ENCODE assay signal across 35 cellular contexts in the genomic region with DNA sequence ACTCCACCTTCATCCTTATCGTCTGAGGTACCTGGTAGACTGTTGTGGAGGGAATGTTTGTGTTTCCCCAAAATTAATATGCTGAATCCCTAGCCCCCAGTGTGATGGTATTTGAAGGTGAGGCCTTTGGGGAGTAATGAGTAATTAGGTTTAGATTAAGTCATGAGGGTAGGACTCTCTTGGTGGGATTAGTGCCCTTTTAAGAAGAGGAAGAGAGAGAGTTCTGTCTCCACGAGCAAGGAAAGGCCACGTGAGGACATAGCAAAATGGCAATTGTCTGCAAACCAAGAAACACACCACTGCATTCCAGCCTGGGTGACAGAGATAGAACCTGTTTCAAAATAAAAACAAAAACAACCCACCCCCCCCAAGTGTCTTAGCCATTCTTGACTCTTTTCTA.
"Had no signal": no experiment of that assay in that cellular context is flagged by ENCODE, and none has a peak within 500 bp of the region (broad histone marks: within the 10 kb centered on the region; RNA-seq: fewer than 3 reads in every experiment).

No MANE protein-coding gene starts in this region.

- ATAC-seq: activated naive CD4-positive, alpha-beta T cell treated with anti-CD3 and anti-CD28 coated beads, Interleukin-2, amount 50 U/mL, for 72 hours; activated naive CD8-positive, alpha-beta T cell treated with anti-CD3 and anti-CD28 coated beads, Interleukin-2, amount 50 U/mL, for 24 hours; activated T-cell treated with anti-CD3 and anti-CD28 coated beads, Interleukin-2, amount 50 U/mL, for 4 hours; activated T-cell treated with anti-CD3 and anti-CD28 coated beads, Interleukin-2, amount 50 U/mL, for 72 hours; activated T-helper 17 cell treated with anti-CD3 and anti-CD28 coated beads, Interleukin-2, amount 50 U/mL, for 72 hours; body of pancreas had no signal

- DNase-seq: activated effector memory CD4-positive, alpha-beta T cell treated with anti-CD3 and anti-CD28 coated beads, Interleukin-2, amount 50 U/mL, for 16 hours; activated effector memory CD4-positive, alpha-beta T cell treated with Interleukin-2 at 50 U/mL for 16 hours; activated gamma-delta T cell; activated gamma-delta T cell treated with Interleukin-2 at 50 U/mL for 16 hours; activated naive CD4-positive, alpha-beta T cell; activated naive CD4-positive, alpha-beta T cell treated with anti-CD3 and anti-CD28 coated beads for 36 hours; activated naive CD4-positive, alpha-beta T cell treated with anti-CD3 and anti-CD28 coated beads, Interleukin-2, amount 10 ng/mL, durations not matched to agents 7 days and 5 days; activated naive CD4-positive, alpha-beta T cell treated with anti-CD3 and anti-CD28 coated beads, Interleukin-2, amount 50 U/mL, for 16 hours; activated naive CD4-positive, alpha-beta T cell treated with Interleukin-2 at 50 U/mL for 16 hours; activated naive CD8-positive, alpha-beta T cell treated with anti-CD3 and anti-CD28 coated beads for 36 hours; activated naive CD8-positive, alpha-beta T cell treated with anti-CD3 and anti-CD28 coated beads, Interleukin-2, amount 10 ng/mL, durations not matched to agents 7 days and 5 days; activated naive CD8-positive, alpha-beta T cell treated with anti-CD3 and anti-CD28 coated beads, Interleukin-2, amount 50 U/mL, for 24 hours; activated T-cell treated with anti-CD3 and anti-CD28 coated beads, Interleukin-2, amount 50 U/mL, for 1 hour; activated T-cell treated with anti-CD3 and anti-CD28 coated beads, Interleukin-2, amount 50 U/mL, for 24 hours; activated T-cell treated with anti-CD3 and anti-CD28 coated beads, Interleukin-2, amount 50 U/mL, for 4 hours; activated T-cell treated with anti-CD3 and anti-CD28 coated beads, Interleukin-2, amount 50 U/mL, for 48 hours; activated T-cell treated with anti-CD3 and anti-CD28 coated beads, Interleukin-2, amount 50 U/mL, for 72 hours; adrenal gland; amniotic stem cell; amygdala; anterior cingulate cortex; aorta; body of pancreas; brain microvascular endothelial cell; caudate nucleus; central memory CD4-positive, alpha-beta T cell; cerebellar nuclear complex had no signal

- H3K4me1 Mint-ChIP-seq: activated naive CD4-positive, alpha-beta T cell treated with anti-CD3 and anti-CD28 coated beads, Interleukin-2, amount 10 ng/mL, durations not matched to agents 7 days and 5 days; activated naive CD4-positive, alpha-beta T cell treated with anti-CD3 and anti-CD28 coated beads, Interleukin-2, amount 50 U/mL, for 24 hours; activated naive CD8-positive, alpha-beta T cell treated with anti-CD3 and anti-CD28 coated beads for 36 hours; activated naive CD8-positive, alpha-beta T cell treated with anti-CD3 and anti-CD28 coated beads, Interleukin-2, amount 10 ng/mL, durations not matched to agents 7 days and 5 days; activated naive CD8-positive, alpha-beta T cell treated with anti-CD3 and anti-CD28 coated beads, Interleukin-2, amount 50 U/mL, for 24 hours; activated T-helper 17 cell treated with anti-CD3 and anti-CD28 coated beads, Interleukin-2, amount 50 U/mL, for 72 hours; brain; central memory CD8-positive, alpha-beta T cell had no signal

- H3K27ac Mint-ChIP-seq: activated naive CD4-positive, alpha-beta T cell treated with anti-CD3 and anti-CD28 coated beads for 36 hours; activated naive CD4-positive, alpha-beta T cell treated with anti-CD3 and anti-CD28 coated beads, Interleukin-2, amount 10 ng/mL, durations not matched to agents 7 days and 5 days; activated naive CD4-positive, alpha-beta T cell treated with anti-CD3 and anti-CD28 coated beads, Interleukin-2, amount 50 U/mL, for 24 hours; activated naive CD4-positive, alpha-beta T cell treated with anti-CD3 and anti-CD28 coated beads, Interleukin-2, amount 50 U/mL, for 72 hours; activated naive CD8-positive, alpha-beta T cell; activated naive CD8-positive, alpha-beta T cell treated with anti-CD3 and anti-CD28 coated beads for 36 hours; activated naive CD8-positive, alpha-beta T cell treated with anti-CD3 and anti-CD28 coated beads, Interleukin-2, amount 10 ng/mL, durations not matched to agents 7 days and 5 days; activated naive CD8-positive, alpha-beta T cell treated with anti-CD3 and anti-CD28 coated beads, Interleukin-2, amount 50 U/mL, for 24 hours; activated T-cell treated with anti-CD3 and anti-CD28 coated beads, Interleukin-2, amount 50 U/mL, for 24 hours; activated T-cell treated with anti-CD3 and anti-CD28 coated beads, Interleukin-2, amount 50 U/mL, for 72 hours; activated T-helper 1 cell treated with anti-CD3 and anti-CD28 coated beads, Interleukin-12 subunit alpha, Interleukin-12 subunit beta, Interleukin-2, Interleukin-4 antibody, amounts not matched to agents 30 ng/mL and 10 ng/mL and 1 ng/mL, durations not matched to agents 14 hours and 24 hours and 36 hours; activated T-helper 17 cell treated with anti-CD3 and anti-CD28 coated beads, Interleukin-2, amount 50 U/mL, for 72 hours; activated T-helper 2 cell treated with anti-CD3 and anti-CD28 coated beads, Interferon-gamma antibody, Interleukin-2, Interleukin-4, amounts not matched to agents 10 μg/mL and 5 μg/mL and 100 μg/mL, durations not matched to agents 14 hours and 24 hours and 36 hours; brain had no signal

- H3K9me3 Mint-ChIP-seq: activated naive CD4-positive, alpha-beta T cell treated with anti-CD3 and anti-CD28 coated beads for 36 hours; activated naive CD4-positive, alpha-beta T cell treated with anti-CD3 and anti-CD28 coated beads, Interleukin-2, amount 10 ng/mL, durations not matched to agents 7 days and 5 days; activated naive CD4-positive, alpha-beta T cell treated with anti-CD3 and anti-CD28 coated beads, Interleukin-2, amount 50 U/mL, for 24 hours; activated naive CD4-positive, alpha-beta T cell treated with anti-CD3 and anti-CD28 coated beads, Interleukin-2, amount 50 U/mL, for 72 hours; activated naive CD8-positive, alpha-beta T cell treated with anti-CD3 and anti-CD28 coated beads for 36 hours; activated naive CD8-positive, alpha-beta T cell treated with anti-CD3 and anti-CD28 coated beads, Interleukin-2, amount 10 ng/mL, durations not matched to agents 7 days and 5 days; activated naive CD8-positive, alpha-beta T cell treated with anti-CD3 and anti-CD28 coated beads, Interleukin-2, amount 50 U/mL, for 24 hours; activated T-cell treated with anti-CD3 and anti-CD28 coated beads, Interleukin-2, amount 50 U/mL, for 24 hours; activated T-cell treated with anti-CD3 and anti-CD28 coated beads, Interleukin-2, amount 50 U/mL, for 4 hours; activated T-cell treated with anti-CD3 and anti-CD28 coated beads, Interleukin-2, amount 50 U/mL, for 72 hours; activated T-helper 1 cell treated with anti-CD3 and anti-CD28 coated beads, Interleukin-12 subunit alpha, Interleukin-12 subunit beta, Interleukin-2, Interleukin-4 antibody, amounts not matched to agents 30 ng/mL and 10 ng/mL and 1 ng/mL, durations not matched to agents 14 hours and 24 hours and 36 hours; activated T-helper 17 cell treated with anti-CD3 and anti-CD28 coated beads, Interleukin-2, amount 50 U/mL, for 72 hours; activated T-helper 2 cell treated with anti-CD3 and anti-CD28 coated beads, Interferon-gamma antibody, Interleukin-2, Interleukin-4, amounts not matched to agents 10 μg/mL and 5 μg/mL and 100 μg/mL, durations not matched to agents 14 hours and 24 hours and 36 hours; brain; central memory CD8-positive, alpha-beta T cell had no signal

- H3K27me3 Mint-ChIP-seq: activated naive CD4-positive, alpha-beta T cell treated with anti-CD3 and anti-CD28 coated beads, Interleukin-2, amount 50 U/mL, for 24 hours; activated naive CD8-positive, alpha-beta T cell; activated T-helper 17 cell treated with anti-CD3 and anti-CD28 coated beads, Interleukin-2, amount 50 U/mL, for 72 hours had no signal

- H3K36me3 Mint-ChIP-seq: activated naive CD4-positive, alpha-beta T cell treated with anti-CD3 and anti-CD28 coated beads, Interleukin-2, amount 10 ng/mL, durations not matched to agents 7 days and 5 days; activated naive CD4-positive, alpha-beta T cell treated with anti-CD3 and anti-CD28 coated beads, Interleukin-2, amount 50 U/mL, for 24 hours; activated naive CD4-positive, alpha-beta T cell treated with anti-CD3 and anti-CD28 coated beads, Interleukin-2, amount 50 U/mL, for 72 hours; activated naive CD8-positive, alpha-beta T cell; activated naive CD8-positive, alpha-beta T cell treated with anti-CD3 and anti-CD28 coated beads for 36 hours; activated naive CD8-positive, alpha-beta T cell treated with anti-CD3 and anti-CD28 coated beads, Interleukin-2, amount 10 ng/mL, durations not matched to agents 7 days and 5 days; brain had no signal

- H3K4me3 Mint-ChIP-seq: activated naive CD4-positive, alpha-beta T cell treated with anti-CD3 and anti-CD28 coated beads for 36 hours; activated naive CD4-positive, alpha-beta T cell treated with anti-CD3 and anti-CD28 coated beads, Interleukin-2, amount 10 ng/mL, durations not matched to agents 7 days and 5 days; activated naive CD4-positive, alpha-beta T cell treated with anti-CD3 and anti-CD28 coated beads, Interleukin-2, amount 50 U/mL, for 24 hours; activated naive CD8-positive, alpha-beta T cell; activated naive CD8-positive, alpha-beta T cell treated with anti-CD3 and anti-CD28 coated beads for 36 hours; activated naive CD8-positive, alpha-beta T cell treated with anti-CD3 and anti-CD28 coated beads, Interleukin-2, amount 10 ng/mL, durations not matched to agents 7 days and 5 days; activated naive CD8-positive, alpha-beta T cell treated with anti-CD3 and anti-CD28 coated beads, Interleukin-2, amount 50 U/mL, for 24 hours; activated T-cell treated with anti-CD3 and anti-CD28 coated beads, Interleukin-2, amount 50 U/mL, for 24 hours; activated T-cell treated with anti-CD3 and anti-CD28 coated beads, Interleukin-2, amount 50 U/mL, for 4 hours; activated T-cell treated with anti-CD3 and anti-CD28 coated beads, Interleukin-2, amount 50 U/mL, for 72 hours; activated T-helper 1 cell treated with anti-CD3 and anti-CD28 coated beads, Interleukin-12 subunit alpha, Interleukin-12 subunit beta, Interleukin-2, Interleukin-4 antibody, amounts not matched to agents 30 ng/mL and 10 ng/mL and 1 ng/mL, durations not matched to agents 14 hours and 24 hours and 36 hours; activated T-helper 17 cell treated with anti-CD3 and anti-CD28 coated beads, Interleukin-2, amount 50 U/mL, for 72 hours; brain; central memory CD8-positive, alpha-beta T cell had no signal
